33 cellular contexts compared by ENCODE assay signal in genomic region chr16:88061346-88062110, GRCh38.
A peak's percentile ranks its signal among the peaks of the same experiment; 100 is the strongest.
DNase-seq lines count a peak whose midpoint lies in the region; ATAC-seq and TF ChIP-seq lines count a peak whose summit lies in the region.
"Had no signal": no experiment of that assay in that cellular context is flagged by ENCODE, and none has a peak within 500 bp of the region (broad histone marks: within the 10 kb centered on the region; RNA-seq: fewer than 3 reads in every experiment).

No MANE protein-coding gene starts in this region.

- H2AFZ ChIP-seq in osteoblast (ENCODE audit: low read length), result no peak overlapping the region
- H2AFZ ChIP-seq: parathyroid adenoma had no signal

- H3K4me3 ChIP-seq in gastroesophageal sphincter (no peak overlapping the region), osteoblast (ENCODE audit: insufficient read depth, low read length) (no peak overlapping the region), esophagus squamous epithelium (no peak overlapping the region)
- H3K4me3 ChIP-seq: A549, ascending aorta, colonic mucosa, heart right ventricle, right lobe of liver, stomach, thyroid gland, uterus had no signal

- TF ChIP-seq CTCF in gastroesophageal sphincter (IDR thresholded peaks at IDR 0.05) (no peak), osteoblast (IDR thresholded peaks at IDR 0.05; ENCODE audit: extremely low read depth, low read depth, low read length) (no peak), esophagus squamous epithelium (IDR thresholded peaks at IDR 0.05) (no peak)

- TF ChIP-seq POLR2A in gastroesophageal sphincter (IDR thresholded peaks at IDR 0.05) (no peak), esophagus squamous epithelium (IDR thresholded peaks at IDR 0.05) (no peak)

- H3K36me3 ChIP-seq in gastroesophageal sphincter, result peaks cover 0 to 73% of the 10 kb centered on the region in 2 donors
- H3K36me3 ChIP-seq in osteoblast (ENCODE audit: insufficient read depth, low read length), result peaks cover 11% of the 10 kb centered on the region
- peaks cover 0 to 89% (median 0%) of the 10 kb centered on the region in 3 donors for H3K36me3 ChIP-seq in esophagus squamous epithelium
- H3K36me3 ChIP-seq: colonic mucosa, uterus had no signal

- H3K27me3 ChIP-seq in gastroesophageal sphincter (no peaks in the 10 kb centered on the region), osteoblast (ENCODE audit: insufficient read depth, low read length) (no peaks in the 10 kb centered on the region), esophagus squamous epithelium (no peaks in the 10 kb centered on the region)
- H3K27me3 ChIP-seq: ascending aorta, colonic mucosa, heart right ventricle, right lobe of liver, stomach, thyroid gland, uterus had no signal

- ATAC-seq in T-helper 17 cell (no peak), gastroesophageal sphincter (no peak)
- ATAC-seq: A549; activated CD8-positive, alpha-beta T cell treated with anti-CD3 and anti-CD28 coated beads, Interleukin-2, amount 10 ng/mL, durations not matched to agents 7 days and 5 days; natural killer cell treated with Interleukin-12 subunit alpha and Interleukin-12 subunit beta and Interleukin-15 and Interleukin-18, amount 100 ng/mL, for 72 hours had no signal

- 79 to 93% methylated on average over 4 to 11 of the region's 14 CpGs for WGBS in gastroesophageal sphincter (ENCODE audit: low coverage in 1 of 2), 2 donors
- WGBS in esophagus squamous epithelium, 2 donors, result 90 to 93% methylated on average over 10 to 12 of the region's 14 CpGs

- H3K4me3 Mint-ChIP-seq in T-helper 17 cell, result peak overlapping the region; percentile 36
- H3K4me3 Mint-ChIP-seq: activated CD8-positive, alpha-beta T cell treated with anti-CD3 and anti-CD28 coated beads, Interleukin-2, amount 10 ng/mL, durations not matched to agents 7 days and 5 days; activated naive CD4-positive, alpha-beta T cell treated with anti-CD3 and anti-CD28 coated beads, Interleukin-2, amount 50 U/mL, for 24 hours; CD4-positive, alpha-beta memory T cell; natural killer cell treated with Interleukin-12 subunit alpha and Interleukin-12 subunit beta and Interleukin-15 and Interleukin-18, amount 100 ng/mL, for 72 hours had no signal

- H3K27ac ChIP-seq in gastroesophageal sphincter, result peak overlapping the region in 3 of 4 donors; percentile 66 to 72 (median 71)
- no peak overlapping the region for H3K27ac ChIP-seq in osteoblast (ENCODE audit: low read depth, low read length)
- H3K27ac ChIP-seq in esophagus squamous epithelium, result peak overlapping the region in 1 of 4 donors; percentile 71
- H3K27ac ChIP-seq: A549, colonic mucosa, parathyroid adenoma, right lobe of liver, thyroid gland had no signal

- H3K4me2 ChIP-seq in osteoblast (ENCODE audit: insufficient read depth, low read length), result no peak overlapping the region
- H3K4me2 ChIP-seq: A549 had no signal

- H3K27ac Mint-ChIP-seq in T-helper 17 cell, result no peak overlapping the region
- H3K27ac Mint-ChIP-seq: activated CD8-positive, alpha-beta T cell treated with anti-CD3 and anti-CD28 coated beads, Interleukin-2, amount 10 ng/mL, durations not matched to agents 7 days and 5 days; activated naive CD4-positive, alpha-beta T cell treated with anti-CD3 and anti-CD28 coated beads, Interleukin-2, amount 50 U/mL, for 24 hours; activated T-helper 2 cell treated with anti-CD3 and anti-CD28 coated beads, Interferon-gamma antibody, Interleukin-2, Interleukin-4, amounts not matched to agents 10 μg/mL and 5 μg/mL and 100 μg/mL, durations not matched to agents 14 hours and 24 hours and 36 hours; CD4-positive, alpha-beta memory T cell; natural killer cell treated with Interleukin-12 subunit alpha and Interleukin-12 subunit beta and Interleukin-15 and Interleukin-18, amount 100 ng/mL, for 72 hours had no signal

- no peaks in the 10 kb centered on the region for H3K9me3 ChIP-seq in T-helper 17 cell (ENCODE audit: control insufficient read depth, low read length, poor library complexity, severe bottlenecking)
- H3K9me3 ChIP-seq in gastroesophageal sphincter, result no peaks in the 10 kb centered on the region
- no peaks in the 10 kb centered on the region for H3K9me3 ChIP-seq in osteoblast (ENCODE audit: low read depth, low read length)
- no peaks in the 10 kb centered on the region for H3K9me3 ChIP-seq in esophagus squamous epithelium
- H3K9me3 ChIP-seq: A549, ascending aorta, colonic mucosa, heart right ventricle, right lobe of liver, stomach, thyroid gland, uterus had no signal

- TF ChIP-seq EP300 in gastroesophageal sphincter (IDR thresholded peaks at IDR 0.05), result no peak

- no peaks in the 10 kb centered on the region for H3K27me3 Mint-ChIP-seq in T-helper 17 cell
- H3K27me3 Mint-ChIP-seq: activated naive CD4-positive, alpha-beta T cell treated with anti-CD3 and anti-CD28 coated beads, Interleukin-2, amount 50 U/mL, for 24 hours; CD4-positive, alpha-beta memory T cell; natural killer cell treated with Interleukin-12 subunit alpha and Interleukin-12 subunit beta and Interleukin-15 and Interleukin-18, amount 100 ng/mL, for 72 hours had no signal

- no peaks in the 10 kb centered on the region for H3K4me1 Mint-ChIP-seq in T-helper 17 cell
- H3K4me1 Mint-ChIP-seq: activated naive CD4-positive, alpha-beta T cell treated with anti-CD3 and anti-CD28 coated beads, Interleukin-2, amount 50 U/mL, for 24 hours; CD4-positive, alpha-beta memory T cell had no signal

- no peaks in the 10 kb centered on the region for H3K36me3 Mint-ChIP-seq in T-helper 17 cell (ENCODE audit: low read depth)
- H3K36me3 Mint-ChIP-seq: natural killer cell treated with Interleukin-12 subunit alpha and Interleukin-12 subunit beta and Interleukin-15 and Interleukin-18, amount 100 ng/mL, for 72 hours had no signal

- H3K4me1 ChIP-seq in gastroesophageal sphincter (peaks cover 0 to 23% (median 12%) of the 10 kb centered on the region in 3 donors), osteoblast (ENCODE audit: insufficient read depth, low read length) (peaks cover 20% of the 10 kb centered on the region), esophagus squamous epithelium (peaks cover 0 to 25% (median 7%) of the 10 kb centered on the region in 3 donors)
- H3K4me1 ChIP-seq: A549, colonic mucosa, parathyroid adenoma, right lobe of liver had no signal

- DNase-seq in EH (ENCODE audit: low read depth) (peak; percentile 26), T-helper 17 cell (no peak), osteoblast (ENCODE audit: insufficient read length, low spot score, missing footprints) (peak; percentile 43), esophagus squamous epithelium (lab: John Stamatoyannopoulos, UW) (no peak), dedifferentiated amniotic fluid mesenchymal stem cell (ENCODE audit: extremely low spot score) (no peak), NCI-H2029 treated with DMSO at 0.1 percent for 48 hours (lab: John Stamatoyannopoulos, UW) (no peak), GDM1 (lab: John Stamatoyannopoulos, UW) (no peak)
- DNase-seq: activated CD4-positive, alpha-beta T cell treated with anti-CD3 and anti-CD28 coated beads for 4 hours; activated CD8-positive, alpha-beta T cell treated with anti-CD3 and anti-CD28 coated beads, Interleukin-2, amount 10 ng/mL, durations not matched to agents 7 days and 5 days; AML-193; CD4-positive, alpha-beta memory T cell; colonic mucosa; DMS153; effector CD8-positive, alpha-beta T cell; foreskin melanocyte; midbrain; MV-4-11; NCI-H146; NCI-H2107; NCI-H345; right lobe of liver; stimulated activated CD4-positive, alpha-beta T cell treated with anti-CD3 and anti-CD28 coated beads, Interleukin-4, amount 100 ng/mL, for 1 hour; stomach had no signal

- no peaks in the 10 kb centered on the region for H4K20me1 ChIP-seq in osteoblast (ENCODE audit: insufficient read depth, low read length)

- intact Hi-C loops in esophagus squamous epithelium (cut with DNase I), result no loop called here

- no peaks in the 10 kb centered on the region for H3K79me2 ChIP-seq in osteoblast (ENCODE audit: insufficient read depth, low read length)
- H3K79me2 ChIP-seq: parathyroid adenoma had no signal

Comparison
In these comparisons a context has a peak if more than half of its experiments do, and no peak if none do; other contexts are left out.
1. DNase-seq: peak in EH (single experiment) and osteoblast (single experiment); none in T-helper 17 cell (0 of 3), esophagus squamous epithelium (single experiment), dedifferentiated amniotic fluid mesenchymal stem cell (single experiment), NCI-H2029 treated with DMSO at 0.1 percent for 48 hours (single experiment) and GDM1 (single experiment).